Comparison of ENCODE assay signal across 26 cellular contexts in genomic region chr5:142915038-142915437, GRCh38.
A peak's percentile ranks its signal among the peaks of the same experiment; 100 is the strongest.
DNase-seq lines count a peak whose midpoint lies in the region; FAIRE-seq and TF ChIP-seq lines count a peak whose summit lies in the region.
"Had no signal": no experiment of that assay in that cellular context is flagged by ENCODE, and none has a peak within 500 bp of the region (broad histone marks: within the 10 kb centered on the region; RNA-seq: fewer than 3 reads in every experiment).

No MANE protein-coding gene starts in this region.

- FAIRE-seq in GM12891 (lab: Jason Lieb, UNC) (peak; percentile 57), H1 (lab: Jason Lieb, UNC) (no peak)
- FAIRE-seq: A204.1, A549, D721Med had no signal

- no peaks in the 10 kb centered on the region for H3K79me2 ChIP-seq in H1 (ENCODE audit: control insufficient read depth in 1 of 2, insufficient read depth in 2 of 2, low read length in 2 of 2)

- TF ChIP-seq EP300 in H1 (IDR thresholded peaks at IDR 0.05; ENCODE audit: borderline replicate concordance in 1 of 2, low read depth in 2 of 2, low read length in 2 of 2), result no peak

- peaks cover 0 to 4% (median 0%) of the 10 kb centered on the region in 4 experiments; a peak in 3 of 8 replicates for H3K36me3 ChIP-seq in H1 (ENCODE audit: control insufficient read depth in 2 of 4, insufficient read depth in 4 of 4, low read length in 3 of 4)
- H3K36me3 ChIP-seq in neutrophil, result peaks cover 96% of the 10 kb centered on the region
- H3K36me3 ChIP-seq: BE2C had no signal

- no peak overlapping the region for H3K4me3 ChIP-seq in H1 (ENCODE audit: extremely low read depth in 1 of 4, insufficient read depth in 2 of 4, low read depth in 3 of 4, low read length in 4 of 4)
- no peak overlapping the region for H3K4me3 ChIP-seq in neutrophil (ENCODE audit: low read depth in 1 of 2, low read length in 1 of 2)
- H3K4me3 ChIP-seq: A549; BLaER1; BLaER1 treated with 17β-estradiol and CSF1 and Interleukin-3, amounts not matched to agents 10 nM and 100 nM had no signal

- POLR2A ChIA-PET in H1 (lab: Charles Lee; ENCODE audit: partially characterized antibody), result no interaction called here

- H2BK20ac ChIP-seq in H1 (ENCODE audit: low read length), result no peak overlapping the region

- H3K4me2 ChIP-seq in H1 (ENCODE audit: insufficient read depth in 1 of 2, low read depth in 2 of 2, low read length in 2 of 2), result no peak overlapping the region
- H3K4me2 ChIP-seq: BLaER1; BLaER1 treated with 17β-estradiol and CSF1 and Interleukin-3, amounts not matched to agents 10 nM and 100 nM had no signal

- H3K56ac ChIP-seq in H1 (replicated peaks; ENCODE audit: insufficient read length, low read depth, low read length), result no peak overlapping the region

- no peak for TF ChIP-seq RAD21 in H1 (IDR thresholded peaks at IDR 0.05 in 1 of 2, conservative IDR thresholded peaks at IDR 0.05 in 1 of 2; ENCODE audit: low read depth in 2 of 2, low read length in 2 of 2)

- no peak overlapping the region for H4K8ac ChIP-seq in H1 (ENCODE audit: extremely low read depth, insufficient read depth, low read length)

- H4K5ac ChIP-seq in H1 (ENCODE audit: insufficient read length, low read depth, low read length), result no peak overlapping the region

- H3K27ac ChIP-seq in H1 (ENCODE audit: low read depth, low read length) (no peak overlapping the region), neutrophil (peak overlapping the region; percentile 1)
- H3K27ac ChIP-seq: 22Rv1; A549; BLaER1; BLaER1 treated with 17β-estradiol and CSF1 and Interleukin-3, amounts not matched to agents 10 nM and 100 nM; C4-2B had no signal

- H4K20me1 ChIP-seq in H1 (replicated peaks in 1 of 2; ENCODE audit: control insufficient read depth in 1 of 2, insufficient read depth in 2 of 2, low read length in 2 of 2), result no peaks in the 10 kb centered on the region
- H4K20me1 ChIP-seq: BLaER1 had no signal

- 89% methylated on average over 7 of the region's 8 CpGs; no CpG with 5 or more reads in 1 of the 2 experiments for WGBS in H1 (ENCODE audit: extremely low coverage in 1 of 2, insufficient coverage in 1 of 2, insufficient read length in 1 of 2, insufficient replicate concordance in 2 of 2, low coverage in 1 of 2, low lambda C conversion rate in 2 of 2, missing lambda C conversion rate in 1 of 2), 2 experiments

- H2AFZ ChIP-seq in H1 (ENCODE audit: low read length), result no peak overlapping the region

- H2BK12ac ChIP-seq in H1 (ENCODE audit: low read depth, low read length), result no peak overlapping the region

- no peak for TF ChIP-seq POLR2A in GM12891 (IDR thresholded peaks at IDR 0.05; ENCODE audit: low read depth, low read length)
- TF ChIP-seq POLR2A in H1 (IDR thresholded peaks at IDR 0.05; ENCODE audit: control extremely low read depth in 1 of 2, low read depth in 2 of 2, low read length in 2 of 2), result no peak

- H2BK120ac ChIP-seq in H1 (replicated peaks; ENCODE audit: low read depth, low read length), result no peak overlapping the region

- H2BK5ac ChIP-seq in H1 (ENCODE audit: low read depth, low read length), result no peak overlapping the region

- DNase-seq in GM12891 (ENCODE audit: insufficient read length, low spot score), result no peak
- no peak for DNase-seq in H1 (ENCODE audit: low read depth in 1 of 2, low spot score in 2 of 2)
- DNase-seq in NCI-H1436 treated with DMSO at 0.1 percent for 48 hours (lab: John Stamatoyannopoulos, UW), result no peak
- no peak for DNase-seq in NCI-H2081 treated with DMSO at 0.1 percent for 48 hours (lab: John Stamatoyannopoulos, UW)
- no peak for DNase-seq in GF-D8 (lab: John Stamatoyannopoulos, UW)
- DNase-seq: 8988T; C1 segment of cervical spinal cord; CD4-positive, alpha-beta memory T cell; CD4-positive, alpha-beta T cell; CD8-positive, alpha-beta memory T cell; CD8-positive, alpha-beta T cell; DMS 273 treated with DMSO at 0.1 percent for 48 hours; DMS153; DMS79; DMS79 treated with DMSO at 0.1 percent for 48 hours; EL had no signal

- H3K23me2 ChIP-seq in H1 (ENCODE audit: low read depth, low read length), result no peaks in the 10 kb centered on the region

- H3K27me3 ChIP-seq in H1 (replicated peaks in 1 of 4; ENCODE audit: control insufficient read depth in 3 of 4, extremely low read depth in 1 of 4, insufficient read depth in 3 of 4, low read length in 3 of 4) (no peaks in the 10 kb centered on the region), neutrophil (no peaks in the 10 kb centered on the region)
- H3K27me3 ChIP-seq: BE2C; BLaER1; BLaER1 treated with 17β-estradiol and CSF1 and Interleukin-3, amounts not matched to agents 10 nM and 100 nM had no signal

- CTCF ChIA-PET in H1 (lab: Charles Lee; ENCODE audit: partially characterized antibody), result interaction anchor here (0.7 to 11.9 kb wide), 31 partner anchors 9 to 343 kb away, joined by 3 to 118 read pairs (median 4); partner anchors contain the start of genes ARHGAP26 and FGF1

- H3K14ac ChIP-seq in H1 (ENCODE audit: insufficient read length), result no peak overlapping the region

- H3K18ac ChIP-seq in H1 (ENCODE audit: extremely low read depth, low read length), result peak overlapping the region; percentile 48; the same call in 1 of the 2 replicates

- H3K9ac ChIP-seq in H1 (replicated peaks in 1 of 4; ENCODE audit: extremely low read depth in 1 of 4, low read depth in 3 of 4, low read length in 3 of 4), result no peak overlapping the region
- H3K9ac ChIP-seq: BLaER1 had no signal

- no peak overlapping the region for H2AK5ac ChIP-seq in H1 (ENCODE audit: low read depth, low read length)

- peak overlapping the region; percentile 82; the same call in 1 of the 2 replicates for H2BK15ac ChIP-seq in H1 (ENCODE audit: low read length)

- H3K4ac ChIP-seq in H1 (replicated peaks; ENCODE audit: insufficient read length, low read depth, low read length), result no peak overlapping the region

- no peak overlapping the region for H4K91ac ChIP-seq in H1 (replicated peaks; ENCODE audit: insufficient read length, low read length)

- H3K4me1 ChIP-seq in H1 (replicated peaks in 1 of 4; ENCODE audit: control insufficient read depth in 3 of 4, insufficient read depth in 4 of 4, low read length in 3 of 4), result no peaks in the 10 kb centered on the region
- H3K4me1 ChIP-seq in neutrophil (ENCODE audit: control insufficient read depth in 1 of 2, insufficient read depth in 1 of 2, low read depth in 1 of 2, low read length in 1 of 2), result peaks cover 5 to 13% of the 10 kb centered on the region in 2 experiments
- H3K4me1 ChIP-seq: BE2C had no signal

- H3K9me3 ChIP-seq in H1 (ENCODE audit: insufficient read depth in 2 of 2, low read depth in 1 of 2, low read length in 1 of 2) (no peaks in the 10 kb centered on the region), neutrophil (no peaks in the 10 kb centered on the region)
- H3K9me3 ChIP-seq: A549; BE2C; BLaER1; BLaER1 treated with 17β-estradiol and CSF1 and Interleukin-3, amounts not matched to agents 10 nM and 100 nM; Caco-2 had no signal

- no peak overlapping the region for H3K23ac ChIP-seq in H1 (ENCODE audit: insufficient read length)

- TF ChIP-seq CTCF in H1 (IDR thresholded peaks at IDR 0.05; ENCODE audit: control extremely low read depth in 1 of 3, insufficient read depth in 1 of 3, low read depth in 1 of 3, low read length in 3 of 3), result no peak
- no peak for TF ChIP-seq CTCF in neutrophil (IDR thresholded peaks at IDR 0.05)

- no peaks in the 10 kb centered on the region for H3K79me1 ChIP-seq in H1 (ENCODE audit: low read depth, low read length)

TF ChIP-seq in GM12891, 5 proteins besides CTCF, POLR2A, EP300 and RAD21:
- TF ChIP-seq POLR2AphosphoS5 (IDR thresholded peaks at IDR 0.05; ENCODE audit: low read depth, low read length), result no peak
- TF ChIP-seq POU2F2 (IDR thresholded peaks at IDR 0.05; ENCODE audit: low read depth, low read length), result no peak
- no peak for TF ChIP-seq SPI1 (IDR thresholded peaks at IDR 0.05; ENCODE audit: low read depth, low read length)
- no peak for TF ChIP-seq PAX5 (IDR thresholded peaks at IDR 0.05; ENCODE audit: insufficient read depth, low read length, severe bottlenecking)
- no peak for TF ChIP-seq TAF1 (IDR thresholded peaks at IDR 0.05; ENCODE audit: low read depth, low read length)

TF ChIP-seq in H1, 55 proteins besides CTCF, POLR2A, EP300 and RAD21:
- TF ChIP-seq SP1 (IDR thresholded peaks at IDR 0.05; ENCODE audit: low read depth, low read length) (no peak), RBBP5 (IDR thresholded peaks at IDR 0.05; ENCODE audit: borderline replicate concordance, low read depth, low read length) (no peak), NRF1 (IDR thresholded peaks at IDR 0.05; ENCODE audit: low read depth, low read length) (no peak), EZH2 (IDR thresholded peaks at IDR 0.05; ENCODE audit: low read depth, low read length, severe bottlenecking) (no peak), CTBP2 (IDR thresholded peaks at IDR 0.05; ENCODE audit: borderline replicate concordance, insufficient read depth, insufficient read length, low read length) (no peak), RXRA (IDR thresholded peaks at IDR 0.05; ENCODE audit: insufficient read depth, low read depth, low read length) (no peak), CEBPB (IDR thresholded peaks at IDR 0.05; ENCODE audit: low read depth, low read length) (no peak), KDM5A (IDR thresholded peaks at IDR 0.05; ENCODE audit: low read length) (no peak)
TF ChIP-seq in H1: peak in this region for 0.
